23 cellular contexts compared by ENCODE assay signal in the genomic region with DNA sequence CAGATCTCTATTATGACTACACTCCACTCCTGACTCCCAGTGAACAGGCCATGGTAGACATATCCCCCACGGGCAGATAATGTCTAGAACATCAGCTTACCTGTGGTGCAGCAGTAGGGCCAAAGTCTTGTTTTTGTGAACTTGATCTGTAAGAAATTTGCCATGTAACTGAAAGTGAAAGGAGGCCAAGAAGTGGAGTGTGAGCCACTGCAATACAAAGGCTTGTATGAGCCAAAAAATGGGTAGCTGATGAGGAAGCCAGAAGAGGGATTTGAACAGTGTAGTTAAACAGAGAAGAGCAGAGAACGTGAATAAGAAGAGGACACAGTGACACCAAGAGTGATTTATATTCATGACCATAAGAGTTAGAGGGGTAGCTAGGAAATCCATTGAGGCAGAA.
DNase-seq lines count a peak whose midpoint lies in the region; ATAC-seq, FAIRE-seq and TF ChIP-seq lines count a peak whose summit lies in the region.
"Had no signal": no experiment of that assay in that cellular context is flagged by ENCODE, and none has a peak within 500 bp of the region (broad histone marks: within the 10 kb centered on the region; RNA-seq: fewer than 3 reads in every experiment).

No MANE protein-coding gene starts in this region.

- H3K4me2 ChIP-seq in MM.1S (ENCODE audit: low read depth, low read length), result no peak overlapping the region
- H3K4me2 ChIP-seq: BLaER1 had no signal

- no peak for TF ChIP-seq CTCF in activated CD8-positive, alpha-beta T cell treated with anti-CD3 and anti-CD28 coated beads for 36 hours (IDR thresholded peaks at IDR 0.05)
- TF ChIP-seq CTCF in MM.1S (IDR thresholded peaks at IDR 0.05; ENCODE audit: low read length), result no peak

- no peaks in the 10 kb centered on the region for H3K4me1 ChIP-seq in MM.1S (ENCODE audit: low read length)
- H3K4me1 ChIP-seq: BE2C, BLaER1, Caco-2 had no signal

- H3K4me3 Mint-ChIP-seq in activated CD8-positive, alpha-beta T cell treated with anti-CD3 and anti-CD28 coated beads, Interleukin-2, amount 10 ng/mL, durations not matched to agents 7 days and 5 days, result no peak overlapping the region
- no peak overlapping the region for H3K4me3 Mint-ChIP-seq in activated CD8-positive, alpha-beta T cell treated with anti-CD3 and anti-CD28 coated beads for 36 hours
- H3K4me3 Mint-ChIP-seq: CD14-positive monocyte; CD4-positive, alpha-beta memory T cell; CD4-positive, CD25-positive, alpha-beta regulatory T cell; CD8-positive, alpha-beta memory T cell had no signal

- H3K79me2 ChIP-seq in MM.1S (ENCODE audit: low read length), result no peaks in the 10 kb centered on the region

- H3K4me3 ChIP-seq in MM.1S (ENCODE audit: low read length), result no peak overlapping the region
- H3K4me3 ChIP-seq: BLaER1 had no signal

- POLR2A ChIA-PET in activated CD8-positive, alpha-beta T cell treated with anti-CD3 and anti-CD28 coated beads, Interleukin-2, amount 10 ng/mL, durations not matched to agents 7 days and 5 days (lab: Charles Lee), result no interaction called here
- POLR2A ChIA-PET in activated CD8-positive, alpha-beta T cell treated with anti-CD3 and anti-CD28 coated beads for 36 hours (lab: Charles Lee), result no interaction called here

- no peaks in the 10 kb centered on the region for H3K9me2 ChIP-seq in MM.1S (replicated peaks; ENCODE audit: insufficient read depth, low read length)

- H3K9ac ChIP-seq in MM.1S (ENCODE audit: low read length), result no peak overlapping the region
- H3K9ac ChIP-seq: BLaER1 had no signal

- no peak for ATAC-seq in activated CD8-positive, alpha-beta T cell treated with anti-CD3 and anti-CD28 coated beads, Interleukin-2, amount 10 ng/mL, durations not matched to agents 7 days and 5 days
- ATAC-seq in activated CD8-positive, alpha-beta T cell treated with anti-CD3 and anti-CD28 coated beads for 36 hours, result no peak
- no peak for ATAC-seq in left ventricle myocardium superior

- TF ChIP-seq POLR2A in GM12892 (IDR thresholded peaks at IDR 0.05; ENCODE audit: low read depth, low read length), result no peak

- no peak for DNase-seq in activated CD8-positive, alpha-beta T cell treated with anti-CD3 and anti-CD28 coated beads, Interleukin-2, amount 10 ng/mL, durations not matched to agents 7 days and 5 days
- DNase-seq in activated CD8-positive, alpha-beta T cell treated with anti-CD3 and anti-CD28 coated beads for 36 hours, result no peak
- DNase-seq in MM.1S, result peak; percentile 34
- DNase-seq in left kidney (ENCODE audit: low read depth, low spot score), result peak; percentile 32
- no peak for DNase-seq in COLO668 (lab: John Stamatoyannopoulos, UW; ENCODE audit: unreplicated experiment)
- DNase-seq in GM12892 (ENCODE audit: insufficient read length), result no peak
- DNase-seq in left ventricle myocardium superior, result no peak
- DNase-seq: 8988T; ACHN; BE2C; C1 segment of cervical spinal cord; Caco-2; Calu3; CD4-positive, alpha-beta memory T cell; CD8-positive, alpha-beta memory T cell; DMS79 treated with DMSO at 0.1 percent for 48 hours; GF-D8 had no signal

- intact Hi-C loops in activated CD8-positive, alpha-beta T cell treated with anti-CD3 and anti-CD28 coated beads for 36 hours (cut with micrococcal nuclease), result no loop called here
- intact Hi-C loops in left ventricle myocardium superior (cut with micrococcal nuclease), result no loop called here

- no peak overlapping the region for H2AFZ ChIP-seq in MM.1S (ENCODE audit: low read length)

- no peaks in the 10 kb centered on the region for H3K36me3 ChIP-seq in MM.1S (replicated peaks; ENCODE audit: insufficient read depth, low read length)
- H3K36me3 ChIP-seq: BE2C, BLaER1 had no signal

- H4K20me1 ChIP-seq in MM.1S (ENCODE audit: insufficient read depth, low read length), result no peaks in the 10 kb centered on the region
- H4K20me1 ChIP-seq: BLaER1 had no signal

- no peaks in the 10 kb centered on the region for H3K27me3 ChIP-seq in MM.1S (replicated peaks; ENCODE audit: insufficient read depth, low read length)
- H3K27me3 ChIP-seq: BE2C, BLaER1 had no signal

- H3K27me3 Mint-ChIP-seq in activated CD8-positive, alpha-beta T cell treated with anti-CD3 and anti-CD28 coated beads, Interleukin-2, amount 10 ng/mL, durations not matched to agents 7 days and 5 days (ENCODE audit: low read depth), result peaks cover 2% of the 10 kb centered on the region
- peaks cover 3% of the 10 kb centered on the region for H3K27me3 Mint-ChIP-seq in activated CD8-positive, alpha-beta T cell treated with anti-CD3 and anti-CD28 coated beads for 36 hours
- H3K27me3 Mint-ChIP-seq: CD4-positive, CD25-positive, alpha-beta regulatory T cell had no signal

- H3K9me3 ChIP-seq in MM.1S (replicated peaks; ENCODE audit: insufficient read depth, low read length), result no peaks in the 10 kb centered on the region
- H3K9me3 ChIP-seq: BE2C, BLaER1, Caco-2 had no signal

- no peak for FAIRE-seq in GM12892 (lab: Jason Lieb, UNC)
- FAIRE-seq: A204.1, D721Med, G401.6 had no signal

- H3F3A ChIP-seq in MM.1S (ENCODE audit: insufficient read depth, low read length), result no peaks in the 10 kb centered on the region

- no peaks in the 10 kb centered on the region for H3K9me3 Mint-ChIP-seq in activated CD8-positive, alpha-beta T cell treated with anti-CD3 and anti-CD28 coated beads, Interleukin-2, amount 10 ng/mL, durations not matched to agents 7 days and 5 days (ENCODE audit: insufficient read depth)
- H3K9me3 Mint-ChIP-seq in activated CD8-positive, alpha-beta T cell treated with anti-CD3 and anti-CD28 coated beads for 36 hours, result no peaks in the 10 kb centered on the region

- CTCF ChIA-PET in activated CD8-positive, alpha-beta T cell treated with anti-CD3 and anti-CD28 coated beads, Interleukin-2, amount 10 ng/mL, durations not matched to agents 7 days and 5 days (lab: Charles Lee), result interaction anchor here (0.7 kb wide), 1 partner anchor 105 kb away, joined by 3 read pairs; no protein-coding TSS in a partner anchor
- CTCF ChIA-PET in activated CD8-positive, alpha-beta T cell treated with anti-CD3 and anti-CD28 coated beads for 36 hours (lab: Charles Lee), result no interaction called here

- peak overlapping the region; percentile 2 for H3K27ac Mint-ChIP-seq in activated CD8-positive, alpha-beta T cell treated with anti-CD3 and anti-CD28 coated beads, Interleukin-2, amount 10 ng/mL, durations not matched to agents 7 days and 5 days
- no peak overlapping the region for H3K27ac Mint-ChIP-seq in activated CD8-positive, alpha-beta T cell treated with anti-CD3 and anti-CD28 coated beads for 36 hours
- H3K27ac Mint-ChIP-seq: CD14-positive monocyte; CD4-positive, alpha-beta memory T cell; CD4-positive, CD25-positive, alpha-beta regulatory T cell; CD8-positive, alpha-beta memory T cell had no signal

- H3K4me1 Mint-ChIP-seq in activated CD8-positive, alpha-beta T cell treated with anti-CD3 and anti-CD28 coated beads, Interleukin-2, amount 10 ng/mL, durations not matched to agents 7 days and 5 days (ENCODE audit: low read depth), result no peaks in the 10 kb centered on the region
- no peaks in the 10 kb centered on the region for H3K4me1 Mint-ChIP-seq in activated CD8-positive, alpha-beta T cell treated with anti-CD3 and anti-CD28 coated beads for 36 hours (ENCODE audit: low read depth)
- H3K4me1 Mint-ChIP-seq: CD14-positive monocyte; CD4-positive, CD25-positive, alpha-beta regulatory T cell; CD8-positive, alpha-beta memory T cell had no signal

- H3K36me3 Mint-ChIP-seq in activated CD8-positive, alpha-beta T cell treated with anti-CD3 and anti-CD28 coated beads, Interleukin-2, amount 10 ng/mL, durations not matched to agents 7 days and 5 days (ENCODE audit: low read depth), result no peaks in the 10 kb centered on the region
- no peaks in the 10 kb centered on the region for H3K36me3 Mint-ChIP-seq in activated CD8-positive, alpha-beta T cell treated with anti-CD3 and anti-CD28 coated beads for 36 hours (ENCODE audit: low read depth)
- H3K36me3 Mint-ChIP-seq: CD14-positive monocyte; CD4-positive, alpha-beta memory T cell; CD4-positive, CD25-positive, alpha-beta regulatory T cell; CD8-positive, alpha-beta memory T cell had no signal

- H3K27ac ChIP-seq in MM.1S (ENCODE audit: low read length), result no peak overlapping the region
- H3K27ac ChIP-seq: BLaER1 had no signal

Comparison
In these comparisons a context has a peak if more than half of its experiments do, and no peak if none do; other contexts are left out.
1. DNase-seq: peak in MM.1S (single experiment) and left kidney (single experiment); none in activated CD8-positive, alpha-beta T cell treated with anti-CD3 and anti-CD28 coated beads, Interleukin-2, amount 10 ng/mL, durations not matched to agents 7 days and 5 days (single experiment), activated CD8-positive, alpha-beta T cell treated with anti-CD3 and anti-CD28 coated beads for 36 hours (single experiment), COLO668 (single experiment), GM12892 (single experiment) and left ventricle myocardium superior (single experiment).